ENCODE assay signal across 8 cellular contexts in genomic region chr14:59511916-59512530, GRCh38. TPM values are rescaled to one million over a fixed set of nuclear protein-coding genes. Genes with fewer than 3 reads are reported as not detected.
DNase-seq lines count a peak whose midpoint lies in the region; ATAC-seq lines count a peak whose summit lies in the region.

No MANE protein-coding gene starts in this region.

- no peaks in the 10 kb centered on the region for H3K9me3 Mint-ChIP-seq in activated naive CD4-positive, alpha-beta T cell treated with anti-CD3 and anti-CD28 coated beads, Interleukin-2, amount 10 ng/mL, durations not matched to agents 7 days and 5 days
- H3K9me3 Mint-ChIP-seq in stimulated activated naive B cell treated with anti-CD40 and anti-IgM and Interleukin-4, amounts not matched to agents 10 μg/mL and 1 μg/mL and 100 μg/mL, for 72 hours = peaks cover 0 to 2% of the 10 kb centered on the region in 2 donors
- H3K9me3 Mint-ChIP-seq in activated T-helper 2 cell treated with anti-CD3 and anti-CD28 coated beads, Interferon-gamma antibody, Interleukin-2, Interleukin-4, amounts not matched to agents 10 μg/mL and 5 μg/mL and 100 μg/mL, durations not matched to agents 14 hours and 24 hours and 36 hours = no peaks in the 10 kb centered on the region

- H3K27ac Mint-ChIP-seq in activated naive CD4-positive, alpha-beta T cell treated with anti-CD3 and anti-CD28 coated beads, Interleukin-2, amount 10 ng/mL, durations not matched to agents 7 days and 5 days = no peak overlapping the region
- H3K27ac Mint-ChIP-seq in stimulated activated naive B cell treated with anti-CD40 and anti-IgM and Interleukin-4, amounts not matched to agents 10 μg/mL and 1 μg/mL and 100 μg/mL, for 72 hours = no peak overlapping the region
- H3K27ac Mint-ChIP-seq in activated T-helper 2 cell treated with anti-CD3 and anti-CD28 coated beads, Interferon-gamma antibody, Interleukin-2, Interleukin-4, amounts not matched to agents 10 μg/mL and 5 μg/mL and 100 μg/mL, durations not matched to agents 14 hours and 24 hours and 36 hours = no peak overlapping the region

- H3K4me1 Mint-ChIP-seq in activated naive CD4-positive, alpha-beta T cell treated with anti-CD3 and anti-CD28 coated beads, Interleukin-2, amount 10 ng/mL, durations not matched to agents 7 days and 5 days = no peaks in the 10 kb centered on the region
- no peaks in the 10 kb centered on the region for H3K4me1 Mint-ChIP-seq in stimulated activated naive B cell treated with anti-CD40 and anti-IgM and Interleukin-4, amounts not matched to agents 10 μg/mL and 1 μg/mL and 100 μg/mL, for 72 hours
- no peaks in the 10 kb centered on the region for H3K4me1 Mint-ChIP-seq in activated T-helper 2 cell treated with anti-CD3 and anti-CD28 coated beads, Interferon-gamma antibody, Interleukin-2, Interleukin-4, amounts not matched to agents 10 μg/mL and 5 μg/mL and 100 μg/mL, durations not matched to agents 14 hours and 24 hours and 36 hours (ENCODE audit: low read depth)

- DNase-seq in activated naive CD4-positive, alpha-beta T cell treated with anti-CD3 and anti-CD28 coated beads, Interleukin-2, amount 10 ng/mL, durations not matched to agents 7 days and 5 days = peak; percentile 26
- DNase-seq in activated naive CD4-positive, alpha-beta T cell treated with anti-CD3 and anti-CD28 coated beads, Interleukin-2, amount 50 U/mL, for 16 hours = no peak
- DNase-seq in NCI-H1694 treated with DMSO at 0.1 percent for 48 hours (lab: John Stamatoyannopoulos, UW) (peak; percentile 17), dermis blood vessel endothelial cell (peak; percentile 26), NCI-H446 treated with DMSO at 0.1 percent for 48 hours (lab: John Stamatoyannopoulos, UW) (no peak)
- no peak for DNase-seq in stimulated activated naive B cell treated with anti-CD40 and anti-IgM and Interleukin-4, amounts not matched to agents 10 μg/mL and 1 μg/mL and 100 μg/mL, for 72 hours
- DNase-seq in activated T-helper 2 cell treated with anti-CD3 and anti-CD28 coated beads, Interferon-gamma antibody, Interleukin-2, Interleukin-4, amounts not matched to agents 10 μg/mL and 5 μg/mL and 100 μg/mL, durations not matched to agents 14 hours and 24 hours and 36 hours (ENCODE audit: low spot score) = no peak

- ATAC-seq in stimulated activated naive B cell treated with anti-CD40 and anti-IgM and Interleukin-4, amounts not matched to agents 10 μg/mL and 1 μg/mL and 100 μg/mL, for 72 hours (replicated peaks) = peak; percentile 48 to 55
- no peak for ATAC-seq in GM21447 (IDR thresholded peaks at IDR 0.05; ENCODE audit: unreplicated experiment)

- H3K27me3 Mint-ChIP-seq in activated naive CD4-positive, alpha-beta T cell treated with anti-CD3 and anti-CD28 coated beads, Interleukin-2, amount 10 ng/mL, durations not matched to agents 7 days and 5 days = peaks cover 4% of the 10 kb centered on the region
- H3K27me3 Mint-ChIP-seq in stimulated activated naive B cell treated with anti-CD40 and anti-IgM and Interleukin-4, amounts not matched to agents 10 μg/mL and 1 μg/mL and 100 μg/mL, for 72 hours = peaks cover 4 to 34% of the 10 kb centered on the region in 2 donors
- H3K27me3 Mint-ChIP-seq in activated T-helper 2 cell treated with anti-CD3 and anti-CD28 coated beads, Interferon-gamma antibody, Interleukin-2, Interleukin-4, amounts not matched to agents 10 μg/mL and 5 μg/mL and 100 μg/mL, durations not matched to agents 14 hours and 24 hours and 36 hours (ENCODE audit: low read depth) = peaks cover 14% of the 10 kb centered on the region

- H3K36me3 Mint-ChIP-seq in activated naive CD4-positive, alpha-beta T cell treated with anti-CD3 and anti-CD28 coated beads, Interleukin-2, amount 10 ng/mL, durations not matched to agents 7 days and 5 days = no peaks in the 10 kb centered on the region
- peaks cover 2% of the 10 kb centered on the region in 2 donors for H3K36me3 Mint-ChIP-seq in stimulated activated naive B cell treated with anti-CD40 and anti-IgM and Interleukin-4, amounts not matched to agents 10 μg/mL and 1 μg/mL and 100 μg/mL, for 72 hours
- no peaks in the 10 kb centered on the region for H3K36me3 Mint-ChIP-seq in activated T-helper 2 cell treated with anti-CD3 and anti-CD28 coated beads, Interferon-gamma antibody, Interleukin-2, Interleukin-4, amounts not matched to agents 10 μg/mL and 5 μg/mL and 100 μg/mL, durations not matched to agents 14 hours and 24 hours and 36 hours (ENCODE audit: low read depth)

- CTCF ChIA-PET in activated naive CD4-positive, alpha-beta T cell treated with anti-CD3 and anti-CD28 coated beads, Interleukin-2, amount 10 ng/mL, durations not matched to agents 7 days and 5 days (lab: Charles Lee) = interaction anchor here (2.3 kb wide), 1 partner anchor 65 kb away, joined by 11 read pairs; the partner anchor contains the start of gene CCDC175

- H3K4me3 Mint-ChIP-seq in activated naive CD4-positive, alpha-beta T cell treated with anti-CD3 and anti-CD28 coated beads, Interleukin-2, amount 10 ng/mL, durations not matched to agents 7 days and 5 days = no peak overlapping the region
- H3K4me3 Mint-ChIP-seq in stimulated activated naive B cell treated with anti-CD40 and anti-IgM and Interleukin-4, amounts not matched to agents 10 μg/mL and 1 μg/mL and 100 μg/mL, for 72 hours = no peak overlapping the region
- no peak overlapping the region for H3K4me3 Mint-ChIP-seq in activated T-helper 2 cell treated with anti-CD3 and anti-CD28 coated beads, Interferon-gamma antibody, Interleukin-2, Interleukin-4, amounts not matched to agents 10 μg/mL and 5 μg/mL and 100 μg/mL, durations not matched to agents 14 hours and 24 hours and 36 hours (ENCODE audit: low read depth)

- intact Hi-C loops in activated T-helper 2 cell treated with anti-CD3 and anti-CD28 coated beads, Interferon-gamma antibody, Interleukin-2, Interleukin-4, amounts not matched to agents 10 μg/mL and 5 μg/mL and 100 μg/mL, durations not matched to agents 14 hours and 24 hours and 36 hours (cut with micrococcal nuclease) = no loop called here

RNA-seq across cellular contexts. Expression of gene JKAMP, which starts 27.7 kb away (rescaled TPM):
- 78.1 and 86.0 TPM in 2 replicates for total RNA-seq in dermis blood vessel endothelial cell
- 26.0 and 29.6 TPM in 2 replicates for total RNA-seq in activated T-helper 2 cell treated with anti-CD3 and anti-CD28 coated beads, Interferon-gamma antibody, Interleukin-2, Interleukin-4, amounts not matched to agents 10 μg/mL and 5 μg/mL and 100 μg/mL, durations not matched to agents 14 hours and 24 hours and 36 hours

RNA-seq across cellular contexts. Expression of gene L3HYPDH, which starts 27.8 kb away (rescaled TPM):
- 16.6 and 41.4 TPM in 2 replicates for total RNA-seq in dermis blood vessel endothelial cell
- 14.2 and 15.9 TPM in 2 replicates for total RNA-seq in activated T-helper 2 cell treated with anti-CD3 and anti-CD28 coated beads, Interferon-gamma antibody, Interleukin-2, Interleukin-4, amounts not matched to agents 10 μg/mL and 5 μg/mL and 100 μg/mL, durations not matched to agents 14 hours and 24 hours and 36 hours

RNA-seq across cellular contexts. Expression of gene GPR135, which starts 46.8 kb away (rescaled TPM):
- 0.47 and 0.68 TPM in 2 replicates for total RNA-seq in dermis blood vessel endothelial cell
- 1.6 and 2.4 TPM in 2 replicates for total RNA-seq in activated T-helper 2 cell treated with anti-CD3 and anti-CD28 coated beads, Interferon-gamma antibody, Interleukin-2, Interleukin-4, amounts not matched to agents 10 μg/mL and 5 μg/mL and 100 μg/mL, durations not matched to agents 14 hours and 24 hours and 36 hours

Comparison
In these comparisons a context has a peak if more than half of its experiments do, and no peak if none do; other contexts are left out.
1. DNase-seq: peak in activated naive CD4-positive, alpha-beta T cell treated with anti-CD3 and anti-CD28 coated beads, Interleukin-2, amount 10 ng/mL, durations not matched to agents 7 days and 5 days (single experiment), NCI-H1694 treated with DMSO at 0.1 percent for 48 hours (single experiment) and dermis blood vessel endothelial cell (single experiment); none in activated naive CD4-positive, alpha-beta T cell treated with anti-CD3 and anti-CD28 coated beads, Interleukin-2, amount 50 U/mL, for 16 hours (single experiment), stimulated activated naive B cell treated with anti-CD40 and anti-IgM and Interleukin-4, amounts not matched to agents 10 μg/mL and 1 μg/mL and 100 μg/mL, for 72 hours (single experiment), activated T-helper 2 cell treated with anti-CD3 and anti-CD28 coated beads, Interferon-gamma antibody, Interleukin-2, Interleukin-4, amounts not matched to agents 10 μg/mL and 5 μg/mL and 100 μg/mL, durations not matched to agents 14 hours and 24 hours and 36 hours (single experiment) and NCI-H446 treated with DMSO at 0.1 percent for 48 hours (single experiment).